Comparison of ENCODE assay signal across 23 cellular contexts in the genomic region with DNA sequence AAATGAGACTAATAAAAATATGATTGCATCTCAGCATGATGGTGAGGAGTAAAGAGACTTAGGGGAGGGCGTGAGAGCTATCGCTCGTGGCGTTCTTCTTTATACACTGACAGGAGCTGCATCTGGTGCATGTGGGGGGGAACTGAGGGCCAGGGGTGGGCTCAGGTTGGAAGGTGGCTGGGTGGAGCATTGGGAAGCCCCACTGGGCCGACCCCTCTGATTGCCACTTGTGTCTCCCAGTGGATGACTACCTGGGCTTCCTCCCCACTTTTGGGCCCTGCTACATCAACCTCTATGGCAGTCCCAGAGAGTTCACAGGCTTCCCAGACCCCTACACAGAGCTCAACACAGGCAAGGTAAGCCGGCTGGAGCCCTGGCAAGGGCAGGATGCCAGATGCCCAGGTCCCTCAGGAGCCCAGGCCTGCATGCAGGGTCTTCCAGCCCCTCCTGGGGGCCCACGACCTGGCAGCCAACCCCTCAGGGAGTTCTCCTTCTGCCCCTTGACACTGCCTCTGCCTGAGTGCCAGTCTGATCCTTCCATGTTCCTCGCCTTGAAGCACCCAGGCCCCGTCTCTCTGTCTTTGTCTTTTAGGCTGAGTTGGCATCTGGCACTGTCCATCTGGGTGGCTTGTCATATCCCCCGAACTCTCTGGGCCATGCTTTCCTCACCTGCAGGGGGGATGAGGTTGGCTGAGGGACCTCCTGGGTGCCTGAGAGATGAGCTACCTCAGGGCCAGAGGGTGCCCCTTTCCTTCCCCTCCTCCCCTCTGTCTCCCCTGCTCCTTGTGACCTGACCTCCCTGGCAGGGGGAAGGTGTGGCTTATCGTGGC.
DNase-seq lines count a peak whose midpoint lies in the region; ATAC-seq, FAIRE-seq and TF ChIP-seq lines count a peak whose summit lies in the region.
"Had no signal": no experiment of that assay in that cellular context is flagged by ENCODE, and none has a peak within 500 bp of the region (broad histone marks: within the 10 kb centered on the region; RNA-seq: fewer than 3 reads in every experiment).

No MANE protein-coding gene starts in this region.

- peak overlapping the region; percentile 61 for H3K27ac Mint-ChIP-seq in T-helper 17 cell

- ATAC-seq in T-helper 17 cell (no peak), HepG2 (no peak), upper lobe of left lung (ENCODE audit: low FRiP score in 2 of 2) (no peak)
- ATAC-seq: A549, Right ventricle myocardium inferior had no signal

- no peaks in the 10 kb centered on the region for H3K27me3 ChIP-seq in BLaER1
- peaks cover 2 to 20% of the 10 kb centered on the region in 2 experiments; a peak in 4 of 5 replicates for H3K27me3 ChIP-seq in HepG2 (ENCODE audit: control insufficient read depth in 1 of 2, insufficient read depth in 2 of 2, low read length in 2 of 2)
- no peaks in the 10 kb centered on the region for H3K27me3 ChIP-seq in sigmoid colon
- H3K27me3 ChIP-seq in adrenal gland, result peaks cover 5% of the 10 kb centered on the region
- no peaks in the 10 kb centered on the region for H3K27me3 ChIP-seq in upper lobe of left lung
- peaks cover under 1% of the 10 kb centered on the region; the same call in 1 of the 2 replicates for H3K27me3 ChIP-seq in BE2C
- H3K27me3 ChIP-seq: SJSA1 had no signal

- DNase-seq in T-helper 17 cell, result no peak
- DNase-seq in HepG2 (ENCODE audit: low spot score), result no peak
- DNase-seq in sigmoid colon, result peak; percentile 53
- no peak for DNase-seq in adrenal gland
- no peak for DNase-seq in GM20000 (ENCODE audit: low spot score)
- no peak for DNase-seq in upper lobe of left lung
- DNase-seq in BE2C, result no peak
- DNase-seq: Calu3, HCEC 1CT, KBM-7, NCI-H1105 treated with DMSO at 0.1 percent for 48 hours, NCI-H1694, NCI-H2029 treated with DMSO at 0.1 percent for 48 hours, NCI-H2227 treated with DMSO at 0.1 percent for 48 hours, NCI-H526 treated with DMSO at 0.1 percent for 48 hours, PC-9 had no signal

- CTCF ChIA-PET in HepG2 (lab: Yijun Ruan, JAX; ENCODE audit: low intra/inter-chr PET ratio, low total read pairs), result no interaction called here

- POLR2A ChIA-PET in HepG2 (lab: Yijun Ruan, JAX), result no interaction called here

- H3K9me3 ChIP-seq in BLaER1 (no peaks in the 10 kb centered on the region), T-helper 17 cell (ENCODE audit: control insufficient read depth, low read length, poor library complexity, severe bottlenecking) (no peaks in the 10 kb centered on the region), HepG2 (ENCODE audit: low read length) (no peaks in the 10 kb centered on the region), sigmoid colon (no peaks in the 10 kb centered on the region), adrenal gland (replicated peaks in 1 of 3) (no peaks in the 10 kb centered on the region), upper lobe of left lung (no peaks in the 10 kb centered on the region), BE2C (no peaks in the 10 kb centered on the region)
- H3K9me3 ChIP-seq: A549, SJSA1 had no signal

- TF ChIP-seq EP300 in HepG2 (IDR thresholded peaks at IDR 0.05; ENCODE audit: low read depth in 2 of 2, low read length in 2 of 2) (no peak), HepG2 (CRISPR knock-in tag; IDR thresholded peaks at IDR 0.05; ENCODE audit: borderline replicate concordance) (no peak), sigmoid colon (IDR thresholded peaks at IDR 0.05) (no peak), upper lobe of left lung (IDR thresholded peaks at IDR 0.05) (no peak)

- in situ Hi-C loops in HepG2 (cut with HindIII; ENCODE audit: extremely low pct_ligation_motif_present, low pct_unique_long_range_greater_than_20kb), result no loop called here

- H3K79me2 ChIP-seq in HepG2 (ENCODE audit: insufficient read depth, low read length), result no peaks in the 10 kb centered on the region

- H3K27me3 Mint-ChIP-seq in T-helper 17 cell, result peaks cover 36% of the 10 kb centered on the region

- no peak for TF ChIP-seq RAD21 in HepG2 (CRISPR knock-in tag; IDR thresholded peaks at IDR 0.05)

- H3K4me1 ChIP-seq in BLaER1, result peaks cover 28% of the 10 kb centered on the region
- H3K4me1 ChIP-seq in HepG2 (ENCODE audit: insufficient read depth, low read length), result peaks cover 53% of the 10 kb centered on the region
- H3K4me1 ChIP-seq in sigmoid colon, result no peaks in the 10 kb centered on the region
- no peaks in the 10 kb centered on the region for H3K4me1 ChIP-seq in adrenal gland (replicated peaks in 1 of 2)
- H3K4me1 ChIP-seq in upper lobe of left lung, result peaks cover 0 to under 1% (median under 1%) of the 10 kb centered on the region in 4 donors
- H3K4me1 ChIP-seq in BE2C, result no peaks in the 10 kb centered on the region
- H3K4me1 ChIP-seq: A549, SJSA1 had no signal

- H3K36me3 ChIP-seq in BLaER1, result no peaks in the 10 kb centered on the region
- H3K36me3 ChIP-seq in HepG2 (replicated peaks in 1 of 2; ENCODE audit: control insufficient read depth in 1 of 2, insufficient read depth in 2 of 2, low read length in 2 of 2), result no peaks in the 10 kb centered on the region
- H3K36me3 ChIP-seq in sigmoid colon, result peaks cover 0 to 32% (median 11%) of the 10 kb centered on the region in 4 donors
- H3K36me3 ChIP-seq in adrenal gland (replicated peaks in 1 of 2), result no peaks in the 10 kb centered on the region
- peaks cover 0 to 62% (median 18%) of the 10 kb centered on the region in 4 donors for H3K36me3 ChIP-seq in upper lobe of left lung
- H3K36me3 ChIP-seq in BE2C, result no peaks in the 10 kb centered on the region

- H3K4me3 Mint-ChIP-seq in T-helper 17 cell, result no peak overlapping the region

- H3K36me3 Mint-ChIP-seq in T-helper 17 cell (ENCODE audit: low read depth), result no peaks in the 10 kb centered on the region

- no peak overlapping the region for H2AFZ ChIP-seq in HepG2 (ENCODE audit: low read length)
- H2AFZ ChIP-seq: PC-9 had no signal

- H3K4me2 ChIP-seq in BLaER1 (peak overlapping the region; percentile 56), HepG2 (ENCODE audit: low read depth, low read length) (no peak overlapping the region)
- H3K4me2 ChIP-seq: A549, PC-9 had no signal

- BruUV-seq in HepG2 (replicated peaks; lab: Mats Ljungman, UMichigan), result no TSS peak

- H3K27ac ChIP-seq in BLaER1 (no peak overlapping the region), HepG2 (ENCODE audit: extremely low read length, insufficient read depth, low read length) (no peak overlapping the region), sigmoid colon (no peak overlapping the region), adrenal gland (no peak overlapping the region), upper lobe of left lung (no peak overlapping the region)
- H3K27ac ChIP-seq: A549, PC-9, SJSA1 had no signal

- H3K4me1 Mint-ChIP-seq in T-helper 17 cell, result peaks cover 9% of the 10 kb centered on the region

- H3K4me3 ChIP-seq in BLaER1, result no peak overlapping the region
- no peak overlapping the region for H3K4me3 ChIP-seq in HepG2 (replicated peaks in 1 of 3; ENCODE audit: insufficient read depth in 1 of 3, low read depth in 2 of 3, low read length in 3 of 3)
- no peak overlapping the region for H3K4me3 ChIP-seq in sigmoid colon
- H3K4me3 ChIP-seq in adrenal gland, result no peak overlapping the region
- no peak overlapping the region for H3K4me3 ChIP-seq in upper lobe of left lung
- no peak overlapping the region for H3K4me3 ChIP-seq in BE2C (ENCODE audit: low read depth, low read length)
- H3K4me3 ChIP-seq: A549, PC-9, SJSA1 had no signal

- intact Hi-C loops in HepG2 (cut with micrococcal nuclease; ENCODE audit: unreplicated experiment), result no loop called here
- intact Hi-C loops in sigmoid colon (cut with DNase I), result loop anchor here (10.0 kb wide), 1 partner anchor 244 kb away; no protein-coding TSS in a partner anchor
- intact Hi-C loops in adrenal gland (cut with DNase I), result no loop called here

- 41% methylated on average over 11 of the region's 11 CpGs for WGBS in HepG2 (ENCODE audit: low lambda C conversion rate)
- 83 to 88% methylated on average over 11 of the region's 11 CpGs for WGBS in sigmoid colon, 2 donors
- 84 to 91% (median 90%) methylated on average over 7 to 11 of the region's 11 CpGs for WGBS in adrenal gland, 4 donors
- WGBS in upper lobe of left lung, 2 donors, result 91 to 95% methylated on average over 9 to 11 of the region's 11 CpGs

- FAIRE-seq in HepG2 (lab: Jason Lieb, UNC), result no peak
- FAIRE-seq: A549, GM19239, H1, HTR-8/SVneo had no signal

- TF ChIP-seq POLR2A in HepG2 (IDR thresholded peaks at IDR 0.05; ENCODE audit: insufficient read depth in 1 of 2, low read depth in 2 of 2, low read length in 2 of 2) (no peak), sigmoid colon (IDR thresholded peaks at IDR 0.05) (no peak), adrenal gland (IDR thresholded peaks at IDR 0.05) (no peak), upper lobe of left lung (IDR thresholded peaks at IDR 0.05) (no peak)

- H3K9ac ChIP-seq in BLaER1 (no peak overlapping the region), HepG2 (ENCODE audit: insufficient read depth, low read depth, low read length) (no peak overlapping the region)

- H4K20me1 ChIP-seq in BLaER1, result no peaks in the 10 kb centered on the region
- H4K20me1 ChIP-seq in HepG2 (ENCODE audit: insufficient read depth, low read length), result no peaks in the 10 kb centered on the region

- no peak for TF ChIP-seq CTCF in HepG2 (CRISPR knock-in tag; IDR thresholded peaks at IDR 0.05)
- no peak for TF ChIP-seq CTCF in sigmoid colon (IDR thresholded peaks at IDR 0.05)
- TF ChIP-seq CTCF in adrenal gland (IDR thresholded peaks at IDR 0.05), result no peak
- no peak for TF ChIP-seq CTCF in GM20000 (IDR thresholded peaks at IDR 0.05; ENCODE audit: extremely low read depth, missing control alignments)
- TF ChIP-seq CTCF in upper lobe of left lung (IDR thresholded peaks at IDR 0.05), result no peak
- TF ChIP-seq CTCF in BE2C (IDR thresholded peaks at IDR 0.05; ENCODE audit: low read depth, low read length), result no peak

TF ChIP-seq in HepG2, 621 proteins besides CTCF, POLR2A, EP300 and RAD21:
- TF ChIP-seq ZMYM3 (CRISPR knock-in tag; IDR thresholded peaks at IDR 0.05) (peak; percentile 41; the same call in 1 of the 2 replicates), U2AF2 (IDR thresholded peaks at IDR 0.05; ENCODE audit: low read depth, low read length) (no peak)
TF ChIP-seq in HepG2: peak in this region for 1.
